Comparison of ENCODE assay signal across 1 cellular context in genomic region chr17:32269377-32269776, GRCh38.
TF ChIP-seq lines count a peak whose summit lies in the region.

No MANE protein-coding gene starts in this region.

TF ChIP-seq in H1, 55 proteins besides CTCF, POLR2A, EP300 and RAD21 (continued from another document):
- no peak for TF ChIP-seq CHD7 (IDR thresholded peaks at IDR 0.05; ENCODE audit: insufficient replicate concordance, low read length)
- TF ChIP-seq GTF2F1 (IDR thresholded peaks at IDR 0.05; ENCODE audit: borderline replicate concordance, low read depth, low read length): no peak
- no peak for TF ChIP-seq SIRT6 (IDR thresholded peaks at IDR 0.05; ENCODE audit: low read length)
- no peak for TF ChIP-seq ATF2 (IDR thresholded peaks at IDR 0.05; ENCODE audit: low read length)
- TF ChIP-seq HDAC6 (IDR thresholded peaks at IDR 0.05; ENCODE audit: low read depth, low read length): no peak
- no peak for TF ChIP-seq SIN3A (conservative IDR thresholded peaks at IDR 0.05 in 1 of 2, IDR thresholded peaks at IDR 0.05 in 1 of 2; ENCODE audit: low read depth in 1 of 2, low read length in 2 of 2)
- no peak for TF ChIP-seq TBP (IDR thresholded peaks at IDR 0.05; ENCODE audit: low read depth, low read length)
- no peak for TF ChIP-seq EGR1 (IDR thresholded peaks at IDR 0.05; ENCODE audit: borderline replicate concordance, low read depth, low read length)
- no peak for TF ChIP-seq KDM4A (IDR thresholded peaks at IDR 0.05; ENCODE audit: low read depth, low read length, severe bottlenecking)
- no peak for TF ChIP-seq CBX8 (IDR thresholded peaks at IDR 0.05; ENCODE audit: borderline replicate concordance, low read depth, low read length)
- TF ChIP-seq JUND (IDR thresholded peaks at IDR 0.05; ENCODE audit: low read length): no peak
- TF ChIP-seq RXRA (IDR thresholded peaks at IDR 0.05; ENCODE audit: insufficient read depth, low read depth, low read length): no peak
